18 cellular contexts compared by ENCODE assay signal in the genomic region with DNA sequence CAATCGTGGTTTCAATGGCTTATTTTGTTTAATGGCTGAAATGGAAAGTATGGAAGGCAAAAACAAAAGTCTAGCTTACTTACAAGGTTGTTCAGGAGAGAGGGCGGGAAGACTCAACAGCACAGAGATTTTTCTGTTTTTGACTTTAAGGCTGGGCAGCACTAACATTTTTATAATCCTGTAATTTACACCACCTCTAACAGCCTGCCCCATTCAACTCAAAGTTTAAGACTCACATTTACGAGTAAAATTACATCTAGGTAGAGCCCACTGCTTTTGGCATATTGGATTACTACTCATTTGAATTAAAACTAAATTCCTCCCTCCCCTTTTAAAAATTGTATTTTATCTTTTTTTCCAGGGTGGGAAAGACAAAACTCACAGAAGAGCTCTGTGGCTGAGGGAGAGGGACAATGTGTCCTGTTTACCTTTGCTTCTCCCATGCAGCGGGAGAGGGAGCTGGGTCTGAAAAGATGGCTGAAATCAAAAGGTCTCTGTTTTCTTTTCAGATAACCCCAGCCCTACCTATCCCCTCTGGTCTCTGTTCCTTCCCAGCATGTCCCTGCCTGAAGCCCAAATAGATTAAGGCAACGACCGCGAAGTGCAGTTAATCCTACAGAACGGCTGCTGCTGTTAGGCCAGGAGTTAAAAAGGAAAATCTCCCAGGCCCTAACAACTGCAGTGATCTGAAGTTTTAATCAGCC. TPM values are rescaled to one million over a fixed set of nuclear protein-coding genes. Genes with fewer than 3 reads are reported as not detected.
DNase-seq lines count a peak whose midpoint lies in the region; ATAC-seq and TF ChIP-seq lines count a peak whose summit lies in the region.
"Had no signal": no experiment of that assay in that cellular context is flagged by ENCODE, and none has a peak within 500 bp of the region (broad histone marks: within the 10 kb centered on the region; RNA-seq: fewer than 3 reads in every experiment).

No MANE protein-coding gene starts in this region.

- peaks cover 17% of the 10 kb centered on the region; the same call in 1 of the 2 replicates for H3F3A ChIP-seq in PC-9 (ENCODE audit: insufficient read depth, low read depth)
- H3F3A ChIP-seq in neural progenitor cell (ENCODE audit: low read depth) = peaks cover 48% of the 10 kb centered on the region

- H3K9me3 Mint-ChIP-seq in Caco-2 (ENCODE audit: unreplicated experiment) (no peaks in the 10 kb centered on the region), neural progenitor cell (no peaks in the 10 kb centered on the region)
- no peaks in the 10 kb centered on the region for H3K9me3 Mint-ChIP-seq in activated CD8-positive, alpha-beta T cell treated with anti-CD3 and anti-CD28 coated beads for 36 hours
- H3K9me3 Mint-ChIP-seq in activated T-helper 2 cell treated with anti-CD3 and anti-CD28 coated beads, Interferon-gamma antibody, Interleukin-2, Interleukin-4, amounts not matched to agents 10 μg/mL and 5 μg/mL and 100 μg/mL, durations not matched to agents 14 hours and 24 hours and 36 hours = no peaks in the 10 kb centered on the region
- H3K9me3 Mint-ChIP-seq: activated naive CD4-positive, alpha-beta T cell treated with anti-CD3 and anti-CD28 coated beads for 36 hours had no signal

- intact Hi-C loops in Caco-2 (cut with micrococcal nuclease; ENCODE audit: unreplicated experiment) (no loop called here), PC-9 (cut with micrococcal nuclease; ENCODE audit: unreplicated experiment) (no loop called here)
- intact Hi-C loops in activated CD8-positive, alpha-beta T cell treated with anti-CD3 and anti-CD28 coated beads for 36 hours (cut with micrococcal nuclease) = no loop called here
- intact Hi-C loops in activated T-helper 2 cell treated with anti-CD3 and anti-CD28 coated beads, Interferon-gamma antibody, Interleukin-2, Interleukin-4, amounts not matched to agents 10 μg/mL and 5 μg/mL and 100 μg/mL, durations not matched to agents 14 hours and 24 hours and 36 hours (cut with micrococcal nuclease) = no loop called here

- H3K36me3 ChIP-seq in Caco-2 (ENCODE audit: control insufficient read depth, insufficient read depth, low read length) (peaks cover 3% of the 10 kb centered on the region), PC-9 (ENCODE audit: low read depth) (peaks cover 24% of the 10 kb centered on the region; the same call in 1 of the 2 replicates), neural progenitor cell (peaks cover 9% of the 10 kb centered on the region)
- H3K36me3 ChIP-seq: Peyer's patch had no signal

- H3K27ac Mint-ChIP-seq in Caco-2 (ENCODE audit: unreplicated experiment) = peak overlapping the region; percentile 73
- peak overlapping the region; percentile 96 for H3K27ac Mint-ChIP-seq in neural progenitor cell
- H3K27ac Mint-ChIP-seq in activated CD8-positive, alpha-beta T cell treated with anti-CD3 and anti-CD28 coated beads for 36 hours = no peak overlapping the region
- H3K27ac Mint-ChIP-seq in activated T-helper 2 cell treated with anti-CD3 and anti-CD28 coated beads, Interferon-gamma antibody, Interleukin-2, Interleukin-4, amounts not matched to agents 10 μg/mL and 5 μg/mL and 100 μg/mL, durations not matched to agents 14 hours and 24 hours and 36 hours = no peak overlapping the region
- H3K27ac Mint-ChIP-seq: activated naive CD4-positive, alpha-beta T cell treated with anti-CD3 and anti-CD28 coated beads for 36 hours had no signal

- H3K4me1 ChIP-seq in Caco-2 = peaks cover 71% of the 10 kb centered on the region
- H3K4me1 ChIP-seq in PC-9 (replicated peaks; ENCODE audit: insufficient read depth) = peaks cover 67% of the 10 kb centered on the region
- peaks cover 58% of the 10 kb centered on the region for H3K4me1 ChIP-seq in foreskin keratinocyte
- peaks cover 77% of the 10 kb centered on the region for H3K4me1 ChIP-seq in neural progenitor cell

- H3K4me2 ChIP-seq in PC-9 (peak overlapping the region; percentile 96), neural progenitor cell (peak overlapping the region; percentile 78)

- TF ChIP-seq CTCF in Caco-2 (IDR thresholded peaks at IDR 0.05; ENCODE audit: insufficient read depth in 1 of 2, low read depth in 1 of 2, low read length in 1 of 2, severe bottlenecking in 1 of 2, unreplicated experiment in 1 of 2) = no peak
- TF ChIP-seq CTCF in PC-9 (conservative IDR thresholded peaks at IDR 0.05) = no peak
- TF ChIP-seq CTCF in foreskin keratinocyte (conservative IDR thresholded peaks at IDR 0.05) = no peak
- TF ChIP-seq CTCF in neural progenitor cell (IDR thresholded peaks at IDR 0.05) = no peak
- no peak for TF ChIP-seq CTCF in activated CD8-positive, alpha-beta T cell treated with anti-CD3 and anti-CD28 coated beads for 36 hours (IDR thresholded peaks at IDR 0.05)

- no peaks in the 10 kb centered on the region for H3K27me3 ChIP-seq in Caco-2 (replicated peaks; ENCODE audit: control insufficient read depth, insufficient read depth, low read length)
- no peaks in the 10 kb centered on the region for H3K27me3 ChIP-seq in PC-9 (ENCODE audit: insufficient read depth, low read depth)
- no peaks in the 10 kb centered on the region for H3K27me3 ChIP-seq in foreskin keratinocyte
- H3K27me3 ChIP-seq in neural progenitor cell = no peaks in the 10 kb centered on the region
- H3K27me3 ChIP-seq: Peyer's patch had no signal

- H3K9me3 ChIP-seq in Caco-2 (no peaks in the 10 kb centered on the region), PC-9 (ENCODE audit: insufficient read depth, low read depth) (no peaks in the 10 kb centered on the region), neural progenitor cell (ENCODE audit: low read depth) (no peaks in the 10 kb centered on the region)
- H3K9me3 ChIP-seq: Peyer's patch had no signal

- H4K20me1 ChIP-seq in PC-9 (ENCODE audit: insufficient read depth) (peaks cover 10% of the 10 kb centered on the region; the same call in 1 of the 2 replicates), neural progenitor cell (ENCODE audit: low read depth) (peaks cover 100% of the 10 kb centered on the region)

- no peak overlapping the region for H3K9ac ChIP-seq in neural progenitor cell

- no peak overlapping the region for H3K4me3 ChIP-seq in Caco-2 (ENCODE audit: low read depth, low read length)
- H3K4me3 ChIP-seq in PC-9 = no peak overlapping the region
- peak overlapping the region; percentile 71 for H3K4me3 ChIP-seq in neural progenitor cell
- H3K4me3 ChIP-seq: Peyer's patch had no signal

- POLR2A ChIA-PET in Caco-2 (lab: Charles Lee) = no interaction called here
- POLR2A ChIA-PET in PC-9 (lab: Charles Lee; ENCODE audit: unreplicated experiment) = no interaction called here
- POLR2A ChIA-PET in activated CD8-positive, alpha-beta T cell treated with anti-CD3 and anti-CD28 coated beads for 36 hours (lab: Charles Lee) = no interaction called here

- H3K4me3 Mint-ChIP-seq in Caco-2 (ENCODE audit: unreplicated experiment) (peak overlapping the region; percentile 29), neural progenitor cell (peak overlapping the region; percentile 99)
- no peak overlapping the region for H3K4me3 Mint-ChIP-seq in activated CD8-positive, alpha-beta T cell treated with anti-CD3 and anti-CD28 coated beads for 36 hours
- no peak overlapping the region for H3K4me3 Mint-ChIP-seq in activated T-helper 2 cell treated with anti-CD3 and anti-CD28 coated beads, Interferon-gamma antibody, Interleukin-2, Interleukin-4, amounts not matched to agents 10 μg/mL and 5 μg/mL and 100 μg/mL, durations not matched to agents 14 hours and 24 hours and 36 hours (ENCODE audit: low read depth)
- H3K4me3 Mint-ChIP-seq: activated naive CD4-positive, alpha-beta T cell treated with anti-CD3 and anti-CD28 coated beads for 36 hours had no signal

- H2AFZ ChIP-seq in PC-9 = no peak overlapping the region
- no peak overlapping the region for H2AFZ ChIP-seq in neural progenitor cell (replicated peaks)

- ATAC-seq in foreskin keratinocyte = no peak
- ATAC-seq in activated CD8-positive, alpha-beta T cell treated with anti-CD3 and anti-CD28 coated beads for 36 hours = no peak
- no peak for ATAC-seq in GM21367 (IDR thresholded peaks at IDR 0.05; ENCODE audit: unreplicated experiment)

- CTCF ChIA-PET in Caco-2 (lab: Charles Lee) (interaction anchor here (0.5 kb wide), 1 partner anchor 429 kb away, joined by 3 read pairs; no protein-coding TSS in a partner anchor), PC-9 (lab: Charles Lee) (no interaction called here)
- CTCF ChIA-PET in activated CD8-positive, alpha-beta T cell treated with anti-CD3 and anti-CD28 coated beads for 36 hours (lab: Charles Lee) = no interaction called here

- DNase-seq in Caco-2 = no peak
- no peak for DNase-seq in PC-9
- DNase-seq in foreskin keratinocyte = no peak
- DNase-seq in neural progenitor cell (ENCODE audit: low spot score) = peak; percentile 85
- no peak for DNase-seq in activated CD8-positive, alpha-beta T cell treated with anti-CD3 and anti-CD28 coated beads for 36 hours
- DNase-seq in activated T-helper 2 cell treated with anti-CD3 and anti-CD28 coated beads, Interferon-gamma antibody, Interleukin-2, Interleukin-4, amounts not matched to agents 10 μg/mL and 5 μg/mL and 100 μg/mL, durations not matched to agents 14 hours and 24 hours and 36 hours (ENCODE audit: low spot score) = no peak
- no peak for DNase-seq in T-helper 9 cell
- DNase-seq: activated CD4-positive, CD25-positive, alpha-beta regulatory T cell; activated naive CD4-positive, alpha-beta T cell treated with anti-CD3 and anti-CD28 coated beads for 36 hours; COR-L47; foreskin melanocyte; GDM1; NCI-H1694; NCI-H510A treated with DMSO at 0.1 percent for 48 hours; Peyer's patch; stimulated activated CD4-positive, alpha-beta T cell treated with anti-CD3 and anti-CD28 coated beads, Interleukin-15, amount 100 ng/mL, for 24 hours; substantia nigra had no signal

- H3K27me3 Mint-ChIP-seq in Caco-2 (ENCODE audit: insufficient read depth, unreplicated experiment) (no peaks in the 10 kb centered on the region), neural progenitor cell (ENCODE audit: insufficient read depth, low read depth) (peaks cover 2% of the 10 kb centered on the region)
- peaks cover 51% of the 10 kb centered on the region for H3K27me3 Mint-ChIP-seq in activated CD8-positive, alpha-beta T cell treated with anti-CD3 and anti-CD28 coated beads for 36 hours
- H3K27me3 Mint-ChIP-seq in activated T-helper 2 cell treated with anti-CD3 and anti-CD28 coated beads, Interferon-gamma antibody, Interleukin-2, Interleukin-4, amounts not matched to agents 10 μg/mL and 5 μg/mL and 100 μg/mL, durations not matched to agents 14 hours and 24 hours and 36 hours (ENCODE audit: low read depth) = peaks cover 62% of the 10 kb centered on the region

- BruUV-seq in Caco-2 (replicated peaks; lab: Mats Ljungman, UMichigan) = no TSS peak
- no TSS peak for BruUV-seq in PC-9 (replicated peaks; lab: Mats Ljungman, UMichigan)

- peaks cover 80% of the 10 kb centered on the region for H3K36me3 Mint-ChIP-seq in Caco-2 (ENCODE audit: insufficient read depth, unreplicated experiment)
- peaks cover 27% of the 10 kb centered on the region for H3K36me3 Mint-ChIP-seq in neural progenitor cell
- no peaks in the 10 kb centered on the region for H3K36me3 Mint-ChIP-seq in activated CD8-positive, alpha-beta T cell treated with anti-CD3 and anti-CD28 coated beads for 36 hours (ENCODE audit: low read depth)
- no peaks in the 10 kb centered on the region for H3K36me3 Mint-ChIP-seq in activated T-helper 2 cell treated with anti-CD3 and anti-CD28 coated beads, Interferon-gamma antibody, Interleukin-2, Interleukin-4, amounts not matched to agents 10 μg/mL and 5 μg/mL and 100 μg/mL, durations not matched to agents 14 hours and 24 hours and 36 hours (ENCODE audit: low read depth)

- no peaks in the 10 kb centered on the region for H3K9me2 ChIP-seq in PC-9 (ENCODE audit: insufficient read depth)

- 0 out of 2 replicates have a peak overlapping the region, but pooled peaks have one; percentile 83 for H3K27ac ChIP-seq in PC-9
- peak overlapping the region; percentile 80 for H3K27ac ChIP-seq in foreskin keratinocyte
- H3K27ac ChIP-seq in neural progenitor cell = peak overlapping the region; percentile 86
- H3K27ac ChIP-seq: Peyer's patch had no signal

- H3K79me2 ChIP-seq in PC-9 (ENCODE audit: low read depth) (peaks cover 98% of the 10 kb centered on the region), neural progenitor cell (ENCODE audit: low read depth) (peaks cover 100% of the 10 kb centered on the region)

- H3K4me1 Mint-ChIP-seq in Caco-2 (ENCODE audit: low read depth, unreplicated experiment) (peaks cover 70% of the 10 kb centered on the region), neural progenitor cell (peaks cover 69% of the 10 kb centered on the region)
- H3K4me1 Mint-ChIP-seq in activated CD8-positive, alpha-beta T cell treated with anti-CD3 and anti-CD28 coated beads for 36 hours (ENCODE audit: low read depth) = peaks cover 8% of the 10 kb centered on the region
- H3K4me1 Mint-ChIP-seq in activated T-helper 2 cell treated with anti-CD3 and anti-CD28 coated beads, Interferon-gamma antibody, Interleukin-2, Interleukin-4, amounts not matched to agents 10 μg/mL and 5 μg/mL and 100 μg/mL, durations not matched to agents 14 hours and 24 hours and 36 hours (ENCODE audit: low read depth) = peaks cover 9% of the 10 kb centered on the region

RNA-seq across cellular contexts. Expression of a gene that starts 6.6 kb away (rescaled TPM):
- total RNA-seq in Caco-2 (2022) (68.0 and 80.4 TPM in 2 replicates), PC-9 (2021) (13.4 and 17.5 TPM in 2 replicates), foreskin keratinocyte (65.1 and 66.2 TPM in 2 replicates), neural progenitor cell (ENCODE audit: low replicate concordance) (88.7 and 101 TPM in 2 replicates)
- 21.9 and 23.7 TPM in 2 replicates for polyA plus RNA-seq in foreskin keratinocyte
- under 1 TPM; 0.11 to 0.20 TPM for total RNA-seq in activated CD8-positive, alpha-beta T cell treated with anti-CD3 and anti-CD28 coated beads for 36 hours
- total RNA-seq in activated T-helper 2 cell treated with anti-CD3 and anti-CD28 coated beads, Interferon-gamma antibody, Interleukin-2, Interleukin-4, amounts not matched to agents 10 μg/mL and 5 μg/mL and 100 μg/mL, durations not matched to agents 14 hours and 24 hours and 36 hours = 0.21 and 0.25 TPM in 2 replicates

RNA-seq across cellular contexts. Expression of a gene that starts 39.1 kb away (rescaled TPM):
- total RNA-seq in Caco-2 (2022) (127 and 137 TPM in 2 replicates), PC-9 (2021) (89.2 and 90.8 TPM in 2 replicates), foreskin keratinocyte (43.8 and 50.2 TPM in 2 replicates), neural progenitor cell (ENCODE audit: low replicate concordance) (371 and 467 TPM in 2 replicates)
- 25.3 and 31.0 TPM in 2 replicates for polyA plus RNA-seq in foreskin keratinocyte
- 10 to 100 TPM; 89.2 to 91.8 TPM for total RNA-seq in activated CD8-positive, alpha-beta T cell treated with anti-CD3 and anti-CD28 coated beads for 36 hours
- 90.4 and 92.7 TPM in 2 replicates for total RNA-seq in activated T-helper 2 cell treated with anti-CD3 and anti-CD28 coated beads, Interferon-gamma antibody, Interleukin-2, Interleukin-4, amounts not matched to agents 10 μg/mL and 5 μg/mL and 100 μg/mL, durations not matched to agents 14 hours and 24 hours and 36 hours

Comparison
In these comparisons a context has a peak if more than half of its experiments do, and no peak if none do; other contexts are left out.
1. H3K27ac Mint-ChIP-seq: peak in Caco-2 (single experiment) and neural progenitor cell (single experiment); none in activated CD8-positive, alpha-beta T cell treated with anti-CD3 and anti-CD28 coated beads for 36 hours (single experiment) and activated T-helper 2 cell treated with anti-CD3 and anti-CD28 coated beads, Interferon-gamma antibody, Interleukin-2, Interleukin-4, amounts not matched to agents 10 μg/mL and 5 μg/mL and 100 μg/mL, durations not matched to agents 14 hours and 24 hours and 36 hours (single experiment).
2. H3K4me3 Mint-ChIP-seq: peak in Caco-2 (single experiment) and neural progenitor cell (single experiment); none in activated CD8-positive, alpha-beta T cell treated with anti-CD3 and anti-CD28 coated beads for 36 hours (single experiment) and activated T-helper 2 cell treated with anti-CD3 and anti-CD28 coated beads, Interferon-gamma antibody, Interleukin-2, Interleukin-4, amounts not matched to agents 10 μg/mL and 5 μg/mL and 100 μg/mL, durations not matched to agents 14 hours and 24 hours and 36 hours (single experiment).
3. RNA of a gene that starts 6.6 kb away (total RNA-seq): 88.7 to 101 TPM in neural progenitor cell, 68.0 to 80.4 TPM in Caco-2, 65.1 to 66.2 TPM in foreskin keratinocyte and 13.4 to 17.5 TPM in PC-9; 0.21 to 0.25 TPM in activated T-helper 2 cell treated with anti-CD3 and anti-CD28 coated beads, Interferon-gamma antibody, Interleukin-2, Interleukin-4, amounts not matched to agents 10 μg/mL and 5 μg/mL and 100 μg/mL, durations not matched to agents 14 hours and 24 hours and 36 hours and 0.11 to 0.20 TPM in activated CD8-positive, alpha-beta T cell treated with anti-CD3 and anti-CD28 coated beads for 36 hours; every median in the first group is over 10 times any median in the second.
4. Peak in every context shown above with its lines, with median percentiles within 50 percentile points of each other: H3K27ac ChIP-seq.